8 cellular contexts compared by ENCODE assay signal in genomic region chr9:134366223-134367031, GRCh38. TPM values are rescaled to one million over a fixed set of nuclear protein-coding genes. Genes with fewer than 3 reads are reported as not detected.
DNase-seq lines count a peak whose midpoint lies in the region; ATAC-seq and TF ChIP-seq lines count a peak whose summit lies in the region.

No MANE protein-coding gene starts in this region.

- no peak for TF ChIP-seq CTCF in fibroblast of mammary gland (conservative IDR thresholded peaks at IDR 0.05; ENCODE audit: control insufficient read depth, insufficient read depth, low read depth, low read length)
- TF ChIP-seq CTCF in omental fat pad (IDR thresholded peaks at IDR 0.05): no peak

- DNase-seq in AG08395 (ENCODE audit: low spot score): peak; percentile 95
- DNase-seq in M059J (ENCODE audit: low read depth): peak; percentile 89
- peak; percentile 72 for DNase-seq in SKM-1 treated with dmso at 0.1 percent for 144 hours (lab: John Stamatoyannopoulos, UW; ENCODE audit: unreplicated experiment)
- DNase-seq in fibroblast of mammary gland (ENCODE audit: low read depth): peak; percentile 88
- peak; percentile 73 for DNase-seq in omental fat pad (ENCODE audit: low spot score)
- no peak for DNase-seq in NCI-H1048 (lab: John Stamatoyannopoulos, UW)

- peak; percentile 72 for ATAC-seq in omental fat pad (ENCODE audit: low FRiP score)
- ATAC-seq in GM21515 (IDR thresholded peaks at IDR 0.05; ENCODE audit: unreplicated experiment): no peak
- no peak for ATAC-seq in HG03196 (IDR thresholded peaks at IDR 0.05; ENCODE audit: unreplicated experiment)

- H3K4me3 ChIP-seq in fibroblast of mammary gland (ENCODE audit: control insufficient read depth, low read depth, low read length): peak overlapping the region; percentile 12

RNA-seq across cellular contexts. Expression of gene RXRA, which starts 40.2 kb away (rescaled TPM):
- 12.5 and 22.6 TPM in 2 replicates for total RNA-seq in M059J (2014; rRNA removed; shearing (Covaris generic))
- 10 to 100 TPM; 53.3 to 87.8 (median 69.6) TPM for total RNA-seq in omental fat pad
